7 cellular contexts compared by ENCODE assay signal in the genomic region with DNA sequence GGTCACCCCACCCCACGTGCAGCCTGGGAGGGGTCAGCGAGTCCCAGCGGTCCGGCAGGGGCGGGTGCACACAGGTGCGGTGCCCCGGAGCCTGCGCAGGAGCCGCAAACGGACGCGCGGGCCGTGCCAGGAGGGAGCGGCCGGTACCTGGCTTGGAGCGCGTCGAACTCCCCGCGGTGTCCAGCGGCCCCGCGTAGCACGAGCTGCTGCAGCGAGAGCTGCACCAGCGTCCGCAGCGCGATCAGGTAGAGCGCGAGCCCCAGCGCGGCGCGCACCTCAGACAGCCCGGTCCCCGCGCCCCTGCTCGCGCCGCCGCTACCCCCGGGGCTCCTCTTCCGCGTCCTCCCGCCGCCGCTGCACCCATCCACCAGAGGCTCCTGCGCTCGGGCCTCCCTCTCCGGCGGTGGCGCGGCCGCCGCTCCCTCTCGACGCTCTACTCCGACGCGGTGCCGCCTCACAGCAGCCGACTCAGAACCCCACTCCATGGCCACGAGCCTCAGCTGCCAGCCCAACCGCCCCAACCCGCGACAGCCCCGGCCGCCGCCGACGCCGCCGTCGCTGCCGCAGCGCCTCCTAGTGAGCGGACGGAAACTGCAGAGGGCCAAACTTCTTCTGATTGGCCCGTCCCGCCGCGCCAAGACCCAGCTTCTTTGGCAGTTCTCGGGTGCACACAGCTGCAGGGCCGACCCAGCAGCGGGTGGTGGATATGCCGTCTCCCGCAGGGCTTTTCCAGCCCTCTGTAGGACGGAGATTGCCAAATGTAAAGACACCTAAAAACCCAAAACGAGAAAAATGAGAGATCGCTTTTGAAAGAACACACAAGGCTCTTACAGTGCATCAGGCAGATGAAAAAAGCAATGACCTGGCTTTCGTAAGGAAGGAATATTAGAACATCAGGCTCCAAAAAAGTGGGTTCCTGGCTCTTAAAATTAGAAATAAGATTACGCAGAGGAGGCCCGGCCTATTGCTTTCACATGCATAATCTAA. TPM values are rescaled to one million over a fixed set of nuclear protein-coding genes. Genes with fewer than 3 reads are reported as not detected.
DNase-seq lines count a peak whose midpoint lies in the region; ATAC-seq lines count a peak whose summit lies in the region.

A gene with protein sequence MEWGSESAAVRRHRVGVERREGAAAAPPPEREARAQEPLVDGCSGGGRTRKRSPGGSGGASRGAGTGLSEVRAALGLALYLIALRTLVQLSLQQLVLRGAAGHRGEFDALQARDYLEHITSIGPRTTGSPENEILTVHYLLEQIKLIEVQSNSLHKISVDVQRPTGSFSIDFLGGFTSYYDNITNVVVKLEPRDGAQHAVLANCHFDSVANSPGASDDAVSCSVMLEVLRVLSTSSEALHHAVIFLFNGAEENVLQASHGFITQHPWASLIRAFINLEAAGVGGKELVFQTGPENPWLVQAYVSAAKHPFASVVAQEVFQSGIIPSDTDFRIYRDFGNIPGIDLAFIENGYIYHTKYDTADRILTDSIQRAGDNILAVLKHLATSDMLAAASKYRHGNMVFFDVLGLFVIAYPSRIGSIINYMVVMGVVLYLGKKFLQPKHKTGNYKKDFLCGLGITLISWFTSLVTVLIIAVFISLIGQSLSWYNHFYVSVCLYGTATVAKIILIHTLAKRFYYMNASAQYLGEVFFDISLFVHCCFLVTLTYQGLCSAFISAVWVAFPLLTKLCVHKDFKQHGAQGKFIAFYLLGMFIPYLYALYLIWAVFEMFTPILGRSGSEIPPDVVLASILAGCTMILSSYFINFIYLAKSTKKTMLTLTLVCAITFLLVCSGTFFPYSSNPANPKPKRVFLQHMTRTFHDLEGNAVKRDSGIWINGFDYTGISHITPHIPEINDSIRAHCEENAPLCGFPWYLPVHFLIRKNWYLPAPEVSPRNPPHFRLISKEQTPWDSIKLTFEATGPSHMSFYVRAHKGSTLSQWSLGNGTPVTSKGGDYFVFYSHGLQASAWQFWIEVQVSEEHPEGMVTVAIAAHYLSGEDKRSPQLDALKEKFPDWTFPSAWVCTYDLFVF (minus strand): TSS at position 575 of the 987 bp plus-strand sequence. CDS start 90 bp downstream, at position 485.

- DNase-seq in NCI-H1930 (lab: John Stamatoyannopoulos, UW) (peak; percentile 73 to 84), T-helper 9 cell (peak; percentile 91), astrocyte of the hippocampus (ENCODE audit: low read depth, low spot score) (peak; percentile 94), hypothalamus (lab: John Stamatoyannopoulos, UW) (peak; percentile 37 to 95 (median 84)), sciatic nerve (ENCODE audit: low spot score) (peak; percentile 94)

- intact Hi-C loops in sciatic nerve (cut with DNase I), result no loop called here

- ATAC-seq in GM18511 (IDR thresholded peaks at IDR 0.05; ENCODE audit: unreplicated experiment) (peak; percentile 85), HG02981 (IDR thresholded peaks at IDR 0.05; ENCODE audit: unreplicated experiment) (peak; percentile 74), sciatic nerve (peak; percentile 96)

RNA-seq across cellular contexts. Expression of the gene that starts here (rescaled TPM):
- total RNA-seq in sciatic nerve, result 18.3 TPM

Comparison
In these comparisons a context has a peak if more than half of its experiments do, and no peak if none do; other contexts are left out.
1. Peak in every context shown above with its lines: DNase-seq and ATAC-seq.